Comparison of ENCODE assay signal across 1 cellular context in genomic region chr9:130598188-130598587, GRCh38.
TF ChIP-seq lines count a peak whose summit lies in the region.

No MANE protein-coding gene starts in this region.

TF ChIP-seq in HepG2, 621 proteins besides CTCF, POLR2A, EP300 and RAD21 (continued from another document and continues in another):
- peak; percentile 93 for TF ChIP-seq PAXIP1 (CRISPR knock-in tag; conservative IDR thresholded peaks at IDR 0.05)
- no peak for TF ChIP-seq ZNF841 (CRISPR knock-in tag; IDR thresholded peaks at IDR 0.05; ENCODE audit: borderline replicate concordance)
- no peak for TF ChIP-seq TMF1 (CRISPR knock-in tag; IDR thresholded peaks at IDR 0.05; ENCODE audit: low read depth)
- TF ChIP-seq MXD4 (CRISPR knock-in tag; IDR thresholded peaks at IDR 0.05) = no peak
- TF ChIP-seq TCF12 (IDR thresholded peaks at IDR 0.05) = no peak
- TF ChIP-seq TCF12 (CRISPR knock-in tag; IDR thresholded peaks at IDR 0.05) = peak; percentile 57; the same call in 1 of the 2 replicates
- TF ChIP-seq E2F1 (CRISPR knock-in tag; IDR thresholded peaks at IDR 0.05) = 0 out of 2 replicates have a peak, but pooled peaks have one; percentile 14
- peak; percentile 72; the same call in 1 of the 2 replicates for TF ChIP-seq ZNF784 (CRISPR knock-in tag; IDR thresholded peaks at IDR 0.05; ENCODE audit: borderline replicate concordance)
- peak; percentile 86 for TF ChIP-seq ISL2 (CRISPR knock-in tag; IDR thresholded peaks at IDR 0.05)
- peak; percentile 87; the same call in 1 of the 2 replicates for TF ChIP-seq SSRP1 (CRISPR knock-in tag; IDR thresholded peaks at IDR 0.05)
- TF ChIP-seq CHCHD3 (CRISPR knock-in tag; IDR thresholded peaks at IDR 0.05) = no peak
- TF ChIP-seq ZBTB7A (CRISPR knock-in tag; IDR thresholded peaks at IDR 0.05) = no peak
- TF ChIP-seq ZNF761 (CRISPR knock-in tag; conservative IDR thresholded peaks at IDR 0.05) = no peak; the same call in 1 of the 2 replicates
- 0 out of 2 replicates have a peak, but pooled peaks have one; percentile 29 for TF ChIP-seq TRIM24 (CRISPR knock-in tag; IDR thresholded peaks at IDR 0.05)
- no peak for TF ChIP-seq SOX6 (IDR thresholded peaks at IDR 0.05)
- TF ChIP-seq SOX6 (CRISPR knock-in tag; IDR thresholded peaks at IDR 0.05) = peak; percentile 90
- TF ChIP-seq ZNF232 (CRISPR knock-in tag; IDR thresholded peaks at IDR 0.05; ENCODE audit: borderline replicate concordance) = peak; percentile 69; the same call in 1 of the 2 replicates
- no peak for TF ChIP-seq CBX2 (IDR thresholded peaks at IDR 0.05; ENCODE audit: low read depth, low read length)
- TF ChIP-seq CBX2 (CRISPR knock-in tag; IDR thresholded peaks at IDR 0.05; ENCODE audit: low read depth) = no peak
- no peak for TF ChIP-seq HMGXB4 (CRISPR knock-in tag; IDR thresholded peaks at IDR 0.05; ENCODE audit: borderline replicate concordance in 1 of 2, low read depth in 1 of 2)
- TF ChIP-seq ZNF274 (CRISPR knock-in tag; IDR thresholded peaks at IDR 0.05) = no peak
- TF ChIP-seq ZNF619 (CRISPR knock-in tag; IDR thresholded peaks at IDR 0.05) = no peak
- TF ChIP-seq ZNF850 (CRISPR knock-in tag; conservative IDR thresholded peaks at IDR 0.05) = no peak
- peak; percentile 68 for TF ChIP-seq NR2F6 (IDR thresholded peaks at IDR 0.05)
- peak; percentile 65 for TF ChIP-seq NR2F6 (CRISPR knock-in tag; IDR thresholded peaks at IDR 0.05)
- TF ChIP-seq STAT5B (CRISPR knock-in tag; IDR thresholded peaks at IDR 0.05) = no peak
- TF ChIP-seq ATF4 (CRISPR knock-in tag; IDR thresholded peaks at IDR 0.05) = peak in 1 of 2 experiments; percentile 78; a peak in 2 of 4 replicates
- 0 out of 2 replicates have a peak, but pooled peaks have one; percentile 41 for TF ChIP-seq NCOA1 (CRISPR knock-in tag; IDR thresholded peaks at IDR 0.05)
- peak; percentile 53; the same call in 1 of the 2 replicates for TF ChIP-seq IKZF5 (CRISPR knock-in tag; IDR thresholded peaks at IDR 0.05)
- TF ChIP-seq ZNF652 (CRISPR knock-in tag; IDR thresholded peaks at IDR 0.05; ENCODE audit: borderline replicate concordance, low read depth) = peak; percentile 100
- 0 out of 2 replicates have a peak, but pooled peaks have one; percentile 18 for TF ChIP-seq UBTF (CRISPR knock-in tag; IDR thresholded peaks at IDR 0.05)
- TF ChIP-seq ZNF354B (CRISPR knock-in tag; IDR thresholded peaks at IDR 0.05) = 0 out of 2 replicates have a peak, but pooled peaks have one; percentile 76
- TF ChIP-seq MEIS1 (CRISPR knock-in tag; IDR thresholded peaks at IDR 0.05; ENCODE audit: borderline replicate concordance) = no peak
- no peak for TF ChIP-seq DDIT3 (CRISPR knock-in tag; IDR thresholded peaks at IDR 0.05)
- TF ChIP-seq BRF2 (CRISPR knock-in tag; IDR thresholded peaks at IDR 0.05) = peak; percentile 50; the same call in 1 of the 2 replicates
- peak; percentile 72 for TF ChIP-seq THAP11 (CRISPR knock-in tag; IDR thresholded peaks at IDR 0.05)
- TF ChIP-seq ZFP62 (CRISPR knock-in tag; IDR thresholded peaks at IDR 0.05) = no peak
- TF ChIP-seq SALL2 (CRISPR knock-in tag; IDR thresholded peaks at IDR 0.05) = 0 out of 2 replicates have a peak, but pooled peaks have one; percentile 46
- TF ChIP-seq SRF (IDR thresholded peaks at IDR 0.05; ENCODE audit: low read depth, low read length) = peak; percentile 7; the same call in 1 of the 2 replicates
- peak; percentile 78 for TF ChIP-seq TBX2 (CRISPR knock-in tag; IDR thresholded peaks at IDR 0.05; ENCODE audit: borderline replicate concordance)
- TF ChIP-seq HNF4G (IDR thresholded peaks at IDR 0.05; ENCODE audit: borderline replicate concordance, low read depth, low read length) = peak; percentile 52; the same call in 1 of the 2 replicates
- 0 out of 2 replicates have a peak, but pooled peaks have one; percentile 20 for TF ChIP-seq HNF4G (CRISPR knock-in tag; IDR thresholded peaks at IDR 0.05; ENCODE audit: borderline replicate concordance, low read depth)
- peak; percentile 54; the same call in 1 of the 2 replicates for TF ChIP-seq MED13 (CRISPR knock-in tag; IDR thresholded peaks at IDR 0.05)
- TF ChIP-seq PHF5A (CRISPR knock-in tag; IDR thresholded peaks at IDR 0.05; ENCODE audit: low read depth, unreplicated experiment) = no peak
- TF ChIP-seq MED8 (CRISPR knock-in tag; IDR thresholded peaks at IDR 0.05; ENCODE audit: insufficient replicate concordance) = no peak
- peak; percentile 79 for TF ChIP-seq ZNF503 (CRISPR knock-in tag; IDR thresholded peaks at IDR 0.05)
- TF ChIP-seq ESRRA (CRISPR knock-in tag; IDR thresholded peaks at IDR 0.05; ENCODE audit: low read depth) = peak; percentile 70; the same call in 1 of the 2 replicates
- peak; percentile 96 for TF ChIP-seq FOXP4 (CRISPR knock-in tag; IDR thresholded peaks at IDR 0.05)
- TF ChIP-seq ZSCAN21 (CRISPR knock-in tag; IDR thresholded peaks at IDR 0.05; ENCODE audit: borderline replicate concordance) = 0 out of 2 replicates have a peak, but pooled peaks have one; percentile 51
- 0 out of 2 replicates have a peak, but pooled peaks have one; percentile 21 for TF ChIP-seq ZNF709 (CRISPR knock-in tag; IDR thresholded peaks at IDR 0.05)
